Comparison of ENCODE assay signal across 3 cellular contexts in genomic region chr5:73081093-73081492, GRCh38.
TF ChIP-seq lines count a peak whose summit lies in the region.

No MANE protein-coding gene starts in this region.

TF ChIP-seq in IMR-90, 13 proteins besides CTCF, POLR2A, EP300 and RAD21:
- TF ChIP-seq SMC3 (IDR thresholded peaks at IDR 0.05; ENCODE audit: low read depth, low read length) = no peak
- 0 out of 2 replicates have a peak, but pooled peaks have one; percentile 5 for TF ChIP-seq USF2 (IDR thresholded peaks at IDR 0.05; ENCODE audit: low read depth, low read length)

TF ChIP-seq in K562, 482 proteins besides CTCF, POLR2A, EP300 and RAD21:
- TF ChIP-seq, protein P1, sequence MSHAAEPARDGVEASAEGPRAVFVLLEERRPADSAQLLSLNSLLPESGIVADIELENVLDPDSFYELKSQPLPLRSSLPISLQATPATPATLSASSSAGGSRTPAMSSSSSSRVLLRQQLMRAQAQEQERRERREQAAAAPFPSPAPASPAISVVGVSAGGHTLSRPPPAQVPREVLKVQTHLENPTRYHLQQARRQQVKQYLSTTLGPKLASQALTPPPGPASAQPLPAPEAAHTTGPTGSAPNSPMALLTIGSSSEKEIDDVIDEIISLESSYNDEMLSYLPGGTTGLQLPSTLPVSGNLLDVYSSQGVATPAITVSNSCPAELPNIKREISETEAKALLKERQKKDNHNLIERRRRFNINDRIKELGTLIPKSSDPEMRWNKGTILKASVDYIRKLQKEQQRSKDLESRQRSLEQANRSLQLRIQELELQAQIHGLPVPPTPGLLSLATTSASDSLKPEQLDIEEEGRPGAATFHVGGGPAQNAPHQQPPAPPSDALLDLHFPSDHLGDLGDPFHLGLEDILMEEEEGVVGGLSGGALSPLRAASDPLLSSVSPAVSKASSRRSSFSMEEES (CRISPR knock-in tag; IDR thresholded peaks at IDR 0.05) = peak; percentile 65
- TF ChIP-seq, protein P2, sequence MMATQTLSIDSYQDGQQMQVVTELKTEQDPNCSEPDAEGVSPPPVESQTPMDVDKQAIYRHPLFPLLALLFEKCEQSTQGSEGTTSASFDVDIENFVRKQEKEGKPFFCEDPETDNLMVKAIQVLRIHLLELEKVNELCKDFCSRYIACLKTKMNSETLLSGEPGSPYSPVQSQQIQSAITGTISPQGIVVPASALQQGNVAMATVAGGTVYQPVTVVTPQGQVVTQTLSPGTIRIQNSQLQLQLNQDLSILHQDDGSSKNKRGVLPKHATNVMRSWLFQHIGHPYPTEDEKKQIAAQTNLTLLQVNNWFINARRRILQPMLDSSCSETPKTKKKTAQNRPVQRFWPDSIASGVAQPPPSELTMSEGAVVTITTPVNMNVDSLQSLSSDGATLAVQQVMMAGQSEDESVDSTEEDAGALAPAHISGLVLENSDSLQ (IDR thresholded peaks at IDR 0.05) = no peak
- no peak for TF ChIP-seq CBX3 (IDR thresholded peaks at IDR 0.05; ENCODE audit: borderline replicate concordance in 1 of 2, low read length in 2 of 2)

TF ChIP-seq in HEK293T, 16 proteins besides CTCF, POLR2A, EP300 and RAD21:
- TF ChIP-seq HDGF (IDR thresholded peaks at IDR 0.05; ENCODE audit: borderline replicate concordance) (no peak), BHLHE40 (IDR thresholded peaks at IDR 0.05; ENCODE audit: borderline replicate concordance) (no peak), FOXM1 (IDR thresholded peaks at IDR 0.05; ENCODE audit: borderline replicate concordance) (no peak), ZNF384 (IDR thresholded peaks at IDR 0.05) (no peak), SUZ12 (IDR thresholded peaks at IDR 0.05) (no peak), CTBP1 (IDR thresholded peaks at IDR 0.05; ENCODE audit: borderline replicate concordance) (no peak), FOXA1 (IDR thresholded peaks at IDR 0.05) (no peak), ARNT (IDR thresholded peaks at IDR 0.05) (no peak), NFRKB (IDR thresholded peaks at IDR 0.05) (no peak), ELF4 (IDR thresholded peaks at IDR 0.05) (no peak), FOXK2 (IDR thresholded peaks at IDR 0.05) (no peak), TARDBP (IDR thresholded peaks at IDR 0.05) (no peak), LEF1 (IDR thresholded peaks at IDR 0.05; ENCODE audit: borderline replicate concordance) (no peak), SP1 (IDR thresholded peaks at IDR 0.05) (no peak), L3MBTL2 (conservative IDR thresholded peaks at IDR 0.05) (no peak)
- TF ChIP-seq, protein P2 (IDR thresholded peaks at IDR 0.05) = no peak
TF ChIP-seq in HEK293T: peak in this region for 0.
